26 cellular contexts compared by ENCODE assay signal in the genomic region with DNA sequence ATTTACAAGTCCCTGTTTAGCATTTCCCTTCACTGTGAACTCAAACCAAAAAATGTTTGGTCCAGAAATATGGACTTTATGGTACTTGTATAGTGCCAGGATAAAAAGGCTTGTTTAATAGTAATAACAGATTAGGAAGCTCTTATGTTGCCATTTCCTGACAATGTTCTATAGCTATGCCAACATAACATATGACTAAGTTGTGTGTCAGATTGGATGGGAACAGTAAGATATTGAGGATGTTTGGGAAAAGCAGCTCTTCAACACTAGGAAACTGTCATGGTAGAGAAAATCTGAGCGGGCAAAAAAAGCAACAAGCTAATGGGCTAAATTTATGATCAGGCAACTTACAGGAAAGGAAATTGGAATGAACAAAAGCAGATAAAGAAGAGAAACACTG.
DNase-seq lines count a peak whose midpoint lies in the region; ATAC-seq and TF ChIP-seq lines count a peak whose summit lies in the region.
"Had no signal": no experiment of that assay in that cellular context is flagged by ENCODE, and none has a peak within 500 bp of the region (broad histone marks: within the 10 kb centered on the region; RNA-seq: fewer than 3 reads in every experiment).

No MANE protein-coding gene starts in this region.

- CTCF ChIA-PET in RWPE1 (lab: Yijun Ruan, JAX): no interaction called here
- CTCF ChIA-PET in CD4-positive, alpha-beta T cell (lab: Charles Lee): interaction anchor here (1.2 kb wide), 1 partner anchor 11 kb away, joined by 3 read pairs; no protein-coding TSS in a partner anchor

- WGBS in neuronal stem cell (ENCODE audit: extremely low coverage in 2 of 2, insufficient read length in 2 of 2, insufficient replicate concordance in 1 of 2), 2 donors: no CpG with 5 or more reads among the region's 1 CpG

- no peak overlapping the region for H3K4me3 ChIP-seq in fibroblast of mammary gland (ENCODE audit: control insufficient read depth, low read depth, low read length)
- H3K4me3 ChIP-seq in skeletal muscle cell (ENCODE audit: low read depth, low read length): no peak overlapping the region
- no peak overlapping the region for H3K4me3 ChIP-seq in neuronal stem cell (ENCODE audit: low read length in 2 of 2)
- H3K4me3 ChIP-seq: body of pancreas, colonic mucosa, MG63, smooth muscle cell had no signal

- H3K79me1 ChIP-seq in neuronal stem cell (ENCODE audit: low read depth, low read length): no peaks in the 10 kb centered on the region

- no peaks in the 10 kb centered on the region for H3K36me3 ChIP-seq in neuronal stem cell (replicated peaks in 1 of 2; ENCODE audit: control insufficient read depth in 2 of 2, insufficient read depth in 2 of 2, low read length in 2 of 2)
- H3K36me3 ChIP-seq: colonic mucosa, MG63 had no signal

- no peak overlapping the region for H2AFZ ChIP-seq in neuronal stem cell (ENCODE audit: low read length)

- peak; percentile 17 for DNase-seq in GM04503 (ENCODE audit: low read depth)
- peak; percentile 18 for DNase-seq in RWPE1 (ENCODE audit: low spot score)
- peak; percentile 91 for DNase-seq in fibroblast of mammary gland (ENCODE audit: low read depth)
- peak; percentile 59 for DNase-seq in skeletal muscle cell (ENCODE audit: low read depth)
- no peak for DNase-seq in neuronal stem cell (ENCODE audit: low spot score)
- no peak for DNase-seq in stimulated activated effector memory CD8-positive, alpha-beta T cell treated with anti-CD3 and anti-CD28 coated beads, Interleukin-12 subunit alpha, Interleukin-12 subunit beta, amount 100 ng/mL, for 72 hours (ENCODE audit: low spot score in 2 of 2)
- DNase-seq in cerebellum (ENCODE audit: low spot score): no peak
- no peak for DNase-seq in CD4-positive, alpha-beta T cell
- DNase-seq: activated CD4-positive, alpha-beta T cell treated with anti-CD3 and anti-CD28 coated beads, Interleukin-2, amount 10 ng/mL, durations not matched to agents 7 days and 5 days; activated naive CD8-positive, alpha-beta T cell treated with anti-CD3 and anti-CD28 coated beads for 36 hours; AML-193; body of pancreas; colonic mucosa; DND-41; left colon; NCI-H1436; NCI-H526 treated with DMSO at 0.1 percent for 48 hours; SHP77; stimulated activated CD4-positive, alpha-beta T cell treated with anti-CD3 and anti-CD28 coated beads, Interleukin-2, amount 100 ng/mL, for 48 hours had no signal

- no peaks in the 10 kb centered on the region for H3K27me3 Mint-ChIP-seq in CD4-positive, alpha-beta T cell
- H3K27me3 Mint-ChIP-seq: activated CD4-positive, alpha-beta T cell treated with anti-CD3 and anti-CD28 coated beads, Interleukin-2, amount 10 ng/mL, durations not matched to agents 7 days and 5 days; activated naive CD8-positive, alpha-beta T cell treated with anti-CD3 and anti-CD28 coated beads for 36 hours; activated T-helper 17 cell treated with anti-CD3 and anti-CD28 coated beads, Interleukin-2, amount 50 U/mL, for 72 hours; progenitor cell of endocrine pancreas; stimulated activated naive CD8-positive, alpha-beta T cell treated with anti-CD3 and anti-CD28 coated beads, Interleukin-15, Interleukin-2, amounts not matched to agents 100 ng/mL and 50 ng/mL, for 24 hours; type B pancreatic cell had no signal

- no peaks in the 10 kb centered on the region for H3K4me1 Mint-ChIP-seq in stimulated activated effector memory CD8-positive, alpha-beta T cell treated with anti-CD3 and anti-CD28 coated beads, Interleukin-12 subunit alpha, Interleukin-12 subunit beta, amount 100 ng/mL, for 72 hours
- H3K4me1 Mint-ChIP-seq in CD4-positive, alpha-beta T cell (ENCODE audit: low read depth): no peaks in the 10 kb centered on the region
- H3K4me1 Mint-ChIP-seq: activated CD4-positive, alpha-beta T cell treated with anti-CD3 and anti-CD28 coated beads, Interleukin-2, amount 10 ng/mL, durations not matched to agents 7 days and 5 days; activated naive CD8-positive, alpha-beta T cell treated with anti-CD3 and anti-CD28 coated beads for 36 hours; activated T-helper 17 cell treated with anti-CD3 and anti-CD28 coated beads, Interleukin-2, amount 50 U/mL, for 72 hours had no signal

- no peak overlapping the region for H3K14ac ChIP-seq in neuronal stem cell (ENCODE audit: low read length)

- no peak overlapping the region for H3K9ac ChIP-seq in neuronal stem cell (ENCODE audit: low read depth, low read length, poor library complexity)

- H2BK120ac ChIP-seq in neuronal stem cell (ENCODE audit: low read depth, low read length): no peak overlapping the region

- intact Hi-C loops in CD4-positive, alpha-beta T cell (cut with DNase I, micrococcal nuclease): no loop called here

- H3K27ac Mint-ChIP-seq in stimulated activated effector memory CD8-positive, alpha-beta T cell treated with anti-CD3 and anti-CD28 coated beads, Interleukin-12 subunit alpha, Interleukin-12 subunit beta, amount 100 ng/mL, for 72 hours: no peak overlapping the region
- H3K27ac Mint-ChIP-seq in CD4-positive, alpha-beta T cell: no peak overlapping the region
- H3K27ac Mint-ChIP-seq: activated CD4-positive, alpha-beta T cell treated with anti-CD3 and anti-CD28 coated beads, Interleukin-2, amount 10 ng/mL, durations not matched to agents 7 days and 5 days; activated naive CD8-positive, alpha-beta T cell treated with anti-CD3 and anti-CD28 coated beads for 36 hours; activated T-helper 17 cell treated with anti-CD3 and anti-CD28 coated beads, Interleukin-2, amount 50 U/mL, for 72 hours; progenitor cell of endocrine pancreas; stimulated activated naive CD8-positive, alpha-beta T cell treated with anti-CD3 and anti-CD28 coated beads, Interleukin-15, Interleukin-2, amounts not matched to agents 100 ng/mL and 50 ng/mL, for 24 hours; type B pancreatic cell had no signal

- no peak overlapping the region for H3K23ac ChIP-seq in neuronal stem cell (ENCODE audit: low read depth, low read length, poor library complexity)

- no peak overlapping the region for H2BK5ac ChIP-seq in neuronal stem cell (ENCODE audit: low read length)

- POLR2A ChIA-PET in RWPE1 (lab: Yijun Ruan, JAX; ENCODE audit: low non-redundant PET): no interaction called here
- POLR2A ChIA-PET in CD4-positive, alpha-beta T cell (lab: Charles Lee): no interaction called here

- no peak overlapping the region for H4K8ac ChIP-seq in neuronal stem cell (ENCODE audit: low read depth, low read length)

- no peaks in the 10 kb centered on the region for H3K9me3 ChIP-seq in neuronal stem cell (replicated peaks in 1 of 2; ENCODE audit: control insufficient read depth in 2 of 2, insufficient read depth in 1 of 2, low read depth in 1 of 2, low read length in 2 of 2)
- no peaks in the 10 kb centered on the region for H3K9me3 ChIP-seq in CD4-positive, alpha-beta T cell (ENCODE audit: control insufficient read depth, low read length)
- H3K9me3 ChIP-seq: body of pancreas, colonic mucosa, MG63 had no signal

- H3K36me3 Mint-ChIP-seq in stimulated activated effector memory CD8-positive, alpha-beta T cell treated with anti-CD3 and anti-CD28 coated beads, Interleukin-12 subunit alpha, Interleukin-12 subunit beta, amount 100 ng/mL, for 72 hours: no peaks in the 10 kb centered on the region
- H3K36me3 Mint-ChIP-seq in CD4-positive, alpha-beta T cell (ENCODE audit: low read depth): no peaks in the 10 kb centered on the region
- H3K36me3 Mint-ChIP-seq: activated naive CD8-positive, alpha-beta T cell treated with anti-CD3 and anti-CD28 coated beads for 36 hours; type B pancreatic cell had no signal

- peaks cover 18% of the 10 kb centered on the region for H3K9me3 Mint-ChIP-seq in stimulated activated effector memory CD8-positive, alpha-beta T cell treated with anti-CD3 and anti-CD28 coated beads, Interleukin-12 subunit alpha, Interleukin-12 subunit beta, amount 100 ng/mL, for 72 hours
- peaks cover 2% of the 10 kb centered on the region for H3K9me3 Mint-ChIP-seq in CD4-positive, alpha-beta T cell
- H3K9me3 Mint-ChIP-seq: activated CD4-positive, alpha-beta T cell treated with anti-CD3 and anti-CD28 coated beads, Interleukin-2, amount 10 ng/mL, durations not matched to agents 7 days and 5 days; activated naive CD8-positive, alpha-beta T cell treated with anti-CD3 and anti-CD28 coated beads for 36 hours; activated T-helper 17 cell treated with anti-CD3 and anti-CD28 coated beads, Interleukin-2, amount 50 U/mL, for 72 hours; type B pancreatic cell had no signal

- no peak overlapping the region for H2AK5ac ChIP-seq in neuronal stem cell (ENCODE audit: low read depth, low read length)

- no peak overlapping the region for H3K4ac ChIP-seq in neuronal stem cell (ENCODE audit: low read length)

- H2BK15ac ChIP-seq in neuronal stem cell (ENCODE audit: low read length): no peak overlapping the region

- H2BK12ac ChIP-seq in neuronal stem cell (ENCODE audit: low read length): no peak overlapping the region

- ATAC-seq in stimulated activated effector memory CD8-positive, alpha-beta T cell treated with anti-CD3 and anti-CD28 coated beads, Interleukin-12 subunit alpha, Interleukin-12 subunit beta, amount 100 ng/mL, for 72 hours: no peak
- no peak for ATAC-seq in CD4-positive, alpha-beta T cell (ENCODE audit: poor library complexity)
- ATAC-seq: activated T-helper 17 cell treated with anti-CD3 and anti-CD28 coated beads, Interleukin-2, amount 50 U/mL, for 72 hours; body of pancreas; left colon had no signal

- TF ChIP-seq CTCF in RWPE1 (conservative IDR thresholded peaks at IDR 0.05; ENCODE audit: low read depth): no peak
- TF ChIP-seq CTCF in fibroblast of mammary gland (conservative IDR thresholded peaks at IDR 0.05; ENCODE audit: control insufficient read depth, insufficient read depth, low read depth, low read length): no peak
- no peak for TF ChIP-seq CTCF in CD4-positive, alpha-beta T cell (IDR thresholded peaks at IDR 0.05)

- no peak overlapping the region for H4K91ac ChIP-seq in neuronal stem cell (ENCODE audit: low read depth, low read length, poor library complexity)

- no peaks in the 10 kb centered on the region for H3K4me1 ChIP-seq in neuronal stem cell (ENCODE audit: control insufficient read depth in 2 of 2, insufficient read depth in 1 of 2, low read depth in 1 of 2, low read length in 2 of 2)
- H3K4me1 ChIP-seq: body of pancreas, colonic mucosa had no signal

- H3K18ac ChIP-seq in neuronal stem cell (ENCODE audit: low read length): no peak overlapping the region

- H3K4me3 Mint-ChIP-seq in stimulated activated effector memory CD8-positive, alpha-beta T cell treated with anti-CD3 and anti-CD28 coated beads, Interleukin-12 subunit alpha, Interleukin-12 subunit beta, amount 100 ng/mL, for 72 hours: no peak overlapping the region
- no peak overlapping the region for H3K4me3 Mint-ChIP-seq in CD4-positive, alpha-beta T cell
- H3K4me3 Mint-ChIP-seq: activated CD4-positive, alpha-beta T cell treated with anti-CD3 and anti-CD28 coated beads, Interleukin-2, amount 10 ng/mL, durations not matched to agents 7 days and 5 days; activated naive CD8-positive, alpha-beta T cell treated with anti-CD3 and anti-CD28 coated beads for 36 hours; activated T-helper 17 cell treated with anti-CD3 and anti-CD28 coated beads, Interleukin-2, amount 50 U/mL, for 72 hours; stimulated activated naive CD8-positive, alpha-beta T cell treated with anti-CD3 and anti-CD28 coated beads, Interleukin-15, Interleukin-2, amounts not matched to agents 100 ng/mL and 50 ng/mL, for 24 hours; type B pancreatic cell had no signal

- H3K27ac ChIP-seq in RWPE1: no peak overlapping the region
- H3K27ac ChIP-seq in neuronal stem cell (replicated peaks; ENCODE audit: low read length): no peak overlapping the region
- no peak overlapping the region for H3K27ac ChIP-seq in CD4-positive, alpha-beta T cell (ENCODE audit: low read depth, low read length)
- H3K27ac ChIP-seq: body of pancreas, colonic mucosa, VCaP had no signal

- H3K4me2 ChIP-seq in neuronal stem cell (ENCODE audit: insufficient read depth, low read length, poor library complexity, severe bottlenecking): no peak overlapping the region
- H3K4me2 ChIP-seq: smooth muscle cell had no signal

- H3K27me3 ChIP-seq in neuronal stem cell (ENCODE audit: control insufficient read depth in 3 of 3, insufficient read depth in 3 of 3, low read depth in 1 of 3, low read length in 3 of 3): no peaks in the 10 kb centered on the region
- H3K27me3 ChIP-seq in CD4-positive, alpha-beta T cell (ENCODE audit: control insufficient read depth, insufficient read depth, low read length): no peaks in the 10 kb centered on the region
- H3K27me3 ChIP-seq: body of pancreas, colonic mucosa, MG63 had no signal

Comparison
In these comparisons a context has a peak if more than half of its experiments do, and no peak if none do; other contexts are left out.
1. DNase-seq: peak in GM04503 (single experiment), RWPE1 (single experiment), fibroblast of mammary gland (single experiment) and skeletal muscle cell (single experiment); none in neuronal stem cell (single experiment), stimulated activated effector memory CD8-positive, alpha-beta T cell treated with anti-CD3 and anti-CD28 coated beads, Interleukin-12 subunit alpha, Interleukin-12 subunit beta, amount 100 ng/mL, for 72 hours (0 of 2), cerebellum (single experiment) and CD4-positive, alpha-beta T cell (0 of 10).